ENCODE assay signal across 1 cellular context in the genomic region with DNA sequence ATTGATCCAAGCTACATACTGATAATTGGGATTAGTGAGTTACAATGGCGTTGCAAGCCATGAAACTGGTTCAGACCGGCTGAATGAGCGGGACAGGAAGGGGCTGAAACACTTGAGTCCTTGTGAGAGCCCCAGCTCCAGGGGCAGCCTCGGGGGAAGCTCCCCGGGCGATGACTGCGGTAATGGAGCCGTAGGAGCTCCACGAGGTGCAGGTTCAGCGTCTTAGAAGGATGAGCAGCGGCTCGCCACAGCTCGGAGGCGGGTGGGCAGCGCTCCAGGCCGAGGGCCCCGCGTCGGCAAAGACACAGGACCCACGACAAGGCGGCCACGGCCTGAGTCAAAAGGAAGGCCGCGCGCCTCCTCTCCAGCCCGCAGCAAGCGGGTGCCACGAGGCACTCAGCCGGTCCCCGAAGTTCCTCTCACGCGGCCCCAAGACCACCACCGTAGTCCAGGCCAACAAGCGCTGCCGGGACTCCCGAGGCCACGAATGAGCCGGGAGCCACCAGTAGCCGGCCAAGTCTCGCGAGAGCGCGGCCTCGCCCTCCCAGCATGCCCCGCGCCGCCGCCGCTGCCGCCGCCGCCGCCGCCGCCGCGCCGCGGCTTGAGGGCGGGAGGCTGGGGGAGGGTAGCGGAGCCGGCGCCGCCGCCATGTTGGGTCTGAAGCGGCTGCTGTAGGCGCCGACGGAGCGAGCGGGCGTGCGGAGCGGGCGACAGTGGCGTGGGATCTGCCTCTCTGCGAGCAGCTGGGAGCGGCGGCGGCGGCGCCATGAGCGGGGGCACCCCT.
TF ChIP-seq lines count a peak whose summit lies in the region.

Gene LSM14A, plus strand, starts transcription at position 628 of the 784 bp plus-strand sequence. Its CDS starts 139 bp downstream, at position 767.

TF ChIP-seq in GM12878, 131 proteins besides CTCF, POLR2A, EP300 and RAD21 (continued from another document and continues in another):
- TF ChIP-seq ATF3 (IDR thresholded peaks at IDR 0.05; ENCODE audit: borderline replicate concordance, extremely low read depth, low read depth, low read length), result no peak
- TF ChIP-seq DPF2 (IDR thresholded peaks at IDR 0.05), result peak; percentile 75
- TF ChIP-seq PKNOX1 (IDR thresholded peaks at IDR 0.05), result no peak
- TF ChIP-seq EZH2 (IDR thresholded peaks at IDR 0.05; ENCODE audit: borderline replicate concordance, control insufficient read depth, low read depth, low read length), result no peak
- TF ChIP-seq TCF12 (IDR thresholded peaks at IDR 0.05; ENCODE audit: low read depth, low read length), result peak; percentile 63; the same call in 1 of the 2 replicates
- peak; percentile 45 for TF ChIP-seq SMAD1 (IDR thresholded peaks at IDR 0.05; ENCODE audit: low read depth, partially characterized antibody)
- peak; percentile 48 for TF ChIP-seq MEF2B (IDR thresholded peaks at IDR 0.05; ENCODE audit: partially characterized antibody, poor library complexity, severe bottlenecking)
- TF ChIP-seq IKZF2 (IDR thresholded peaks at IDR 0.05), result peak in 1 of 2 experiments; percentile 15; a peak in 1 of 4 replicates
- peak; percentile 66; the same call in 1 of the 2 replicates for TF ChIP-seq SREBF2 (IDR thresholded peaks at IDR 0.05; ENCODE audit: low read length)
- TF ChIP-seq ZNF687 (IDR thresholded peaks at IDR 0.05), result peak; percentile 93
- no peak for TF ChIP-seq JUNB (IDR thresholded peaks at IDR 0.05)
- peak; percentile 95; the same call in 1 of the 2 replicates for TF ChIP-seq RCOR1 (conservative IDR thresholded peaks at IDR 0.05; ENCODE audit: low read depth, low read length)
- no peak for TF ChIP-seq E2F4 (IDR thresholded peaks at IDR 0.05; ENCODE audit: low read depth, low read length)
- no peak for TF ChIP-seq JUND (IDR thresholded peaks at IDR 0.05; ENCODE audit: low read depth, low read length)
- TF ChIP-seq POLR2AphosphoS2 (IDR thresholded peaks at IDR 0.05; ENCODE audit: low read depth, low read length), result peak; percentile 88; the same call in 1 of the 2 replicates
- 0 out of 2 replicates have a peak, but pooled peaks have one; percentile 51 for TF ChIP-seq TCF3 (IDR thresholded peaks at IDR 0.05; ENCODE audit: borderline replicate concordance, insufficient read depth, low read depth, low read length)
- no peak for TF ChIP-seq REST (IDR thresholded peaks at IDR 0.05; ENCODE audit: low read depth, low read length)
- TF ChIP-seq ZBTB40 (IDR thresholded peaks at IDR 0.05; ENCODE audit: borderline replicate concordance), result no peak
- peak; percentile 75; the same call in 1 of the 2 replicates for TF ChIP-seq ZBED1 (IDR thresholded peaks at IDR 0.05; ENCODE audit: borderline replicate concordance)
- TF ChIP-seq SP1 (IDR thresholded peaks at IDR 0.05; ENCODE audit: low read depth, low read length), result peak; percentile 39
- peak; percentile 7 to 59; a peak in 2 of 4 replicates for TF ChIP-seq BHLHE40 (IDR thresholded peaks at IDR 0.05; ENCODE audit: borderline replicate concordance in 1 of 2, low read depth in 2 of 2, low read length in 1 of 2)
- TF ChIP-seq STAT1 (conservative IDR thresholded peaks at IDR 0.05), result no peak
- no peak for TF ChIP-seq WRNIP1 (IDR thresholded peaks at IDR 0.05; ENCODE audit: borderline replicate concordance, low read depth, low read length)
- 0 out of 3 replicates have a peak, but pooled peaks of 1 of the 2 experiments have one; percentile 7 for TF ChIP-seq EGR1 (IDR thresholded peaks at IDR 0.05; ENCODE audit: borderline replicate concordance in 1 of 2, low read depth in 2 of 2, low read length in 2 of 2)
- TF ChIP-seq SMC3 (IDR thresholded peaks at IDR 0.05; ENCODE audit: borderline replicate concordance, low read length), result 0 out of 2 replicates have a peak, but pooled peaks have one; percentile 7
- no peak for TF ChIP-seq NRF1 (conservative IDR thresholded peaks at IDR 0.05; ENCODE audit: low read depth, low read length)
- TF ChIP-seq, protein P1, sequence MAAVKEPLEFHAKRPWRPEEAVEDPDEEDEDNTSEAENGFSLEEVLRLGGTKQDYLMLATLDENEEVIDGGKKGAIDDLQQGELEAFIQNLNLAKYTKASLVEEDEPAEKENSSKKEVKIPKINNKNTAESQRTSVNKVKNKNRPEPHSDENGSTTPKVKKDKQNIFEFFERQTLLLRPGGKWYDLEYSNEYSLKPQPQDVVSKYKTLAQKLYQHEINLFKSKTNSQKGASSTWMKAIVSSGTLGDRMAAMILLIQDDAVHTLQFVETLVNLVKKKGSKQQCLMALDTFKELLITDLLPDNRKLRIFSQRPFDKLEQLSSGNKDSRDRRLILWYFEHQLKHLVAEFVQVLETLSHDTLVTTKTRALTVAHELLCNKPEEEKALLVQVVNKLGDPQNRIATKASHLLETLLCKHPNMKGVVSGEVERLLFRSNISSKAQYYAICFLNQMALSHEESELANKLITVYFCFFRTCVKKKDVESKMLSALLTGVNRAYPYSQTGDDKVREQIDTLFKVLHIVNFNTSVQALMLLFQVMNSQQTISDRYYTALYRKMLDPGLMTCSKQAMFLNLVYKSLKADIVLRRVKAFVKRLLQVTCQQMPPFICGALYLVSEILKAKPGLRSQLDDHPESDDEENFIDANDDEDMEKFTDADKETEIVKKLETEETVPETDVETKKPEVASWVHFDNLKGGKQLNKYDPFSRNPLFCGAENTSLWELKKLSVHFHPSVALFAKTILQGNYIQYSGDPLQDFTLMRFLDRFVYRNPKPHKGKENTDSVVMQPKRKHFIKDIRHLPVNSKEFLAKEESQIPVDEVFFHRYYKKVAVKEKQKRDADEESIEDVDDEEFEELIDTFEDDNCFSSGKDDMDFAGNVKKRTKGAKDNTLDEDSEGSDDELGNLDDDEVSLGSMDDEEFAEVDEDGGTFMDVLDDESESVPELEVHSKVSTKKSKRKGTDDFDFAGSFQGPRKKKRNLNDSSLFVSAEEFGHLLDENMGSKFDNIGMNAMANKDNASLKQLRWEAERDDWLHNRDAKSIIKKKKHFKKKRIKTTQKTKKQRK (IDR thresholded peaks at IDR 0.05; ENCODE audit: low read depth, low read length), result no peak
- TF ChIP-seq TAF1 (IDR thresholded peaks at IDR 0.05; ENCODE audit: borderline replicate concordance, low read depth, low read length), result peak; percentile 86
- TF ChIP-seq TCF7 (IDR thresholded peaks at IDR 0.05; ENCODE audit: borderline replicate concordance), result no peak
- TF ChIP-seq YY1 (IDR thresholded peaks at IDR 0.05; ENCODE audit: low read depth, low read length), result peak; percentile 95
- no peak for TF ChIP-seq NR2C1 (IDR thresholded peaks at IDR 0.05)
- TF ChIP-seq SMAD5 (IDR thresholded peaks at IDR 0.05; ENCODE audit: low read depth), result peak; percentile 62; the same call in 1 of the 2 replicates
- TF ChIP-seq GATAD2B (conservative IDR thresholded peaks at IDR 0.05; ENCODE audit: low read depth), result peak; percentile 63
- 0 out of 2 replicates have a peak, but pooled peaks have one; percentile 46 for TF ChIP-seq SMARCA5 (IDR thresholded peaks at IDR 0.05)
- no peak; the same call in 1 of the 2 replicates for TF ChIP-seq SPI1 (IDR thresholded peaks at IDR 0.05; ENCODE audit: borderline replicate concordance, insufficient read depth, low read depth, low read length)
- TF ChIP-seq LARP7 (IDR thresholded peaks at IDR 0.05), result peak; percentile 76
- TF ChIP-seq IKZF1 (conservative IDR thresholded peaks at IDR 0.05), result peak; percentile 82; the same call in 1 of the 2 replicates
- TF ChIP-seq CHD2 (IDR thresholded peaks at IDR 0.05; ENCODE audit: borderline replicate concordance, low read depth, low read length), result peak; percentile 98
